ENCODE assay signal across 8 cellular contexts in genomic region chr12:47904647-47905312, GRCh38. TPM values are rescaled to one million over a fixed set of nuclear protein-coding genes. Genes with fewer than 3 reads are reported as not detected.
DNase-seq lines count a peak whose midpoint lies in the region; ATAC-seq, FAIRE-seq and TF ChIP-seq lines count a peak whose summit lies in the region.

TSS of gene VDR (minus strand) at chr12:47904994. CDS start at chr12:47879113, 25,881 bp downstream.

- 67% methylated on average over 3 of the region's 48 CpGs for WGBS in HepG2 (ENCODE audit: low lambda C conversion rate)

- H4K20me1 ChIP-seq in HepG2 (ENCODE audit: insufficient read depth, low read length): no peaks in the 10 kb centered on the region

- CTCF ChIA-PET in AG04449 (lab: Yijun Ruan, JAX) (interaction anchor here (1.1 to 2.4 kb wide), 14 partner anchors 11 to 202 kb away, joined by 3 to 20 read pairs (median 6); partner anchors contain the start of gene TMEM106C), HepG2 (lab: Yijun Ruan, JAX; ENCODE audit: low intra/inter-chr PET ratio, low total read pairs) (interaction anchor here (1.1 kb wide), 1 partner anchor 59 kb away, joined by 3 read pairs; the partner anchor contains the start of gene TMEM106C)

- TF ChIP-seq CTCF in AG04449 (IDR thresholded peaks at IDR 0.05; ENCODE audit: insufficient read depth, low read length, missing control alignments): peak; percentile 11
- no peak for TF ChIP-seq CTCF in HepG2 (CRISPR knock-in tag; IDR thresholded peaks at IDR 0.05)

- peaks cover 0 to 31% of the 10 kb centered on the region in 2 experiments; a peak in 3 of 5 replicates for H3K27me3 ChIP-seq in HepG2 (ENCODE audit: control insufficient read depth in 1 of 2, insufficient read depth in 2 of 2, low read length in 2 of 2)

- TF ChIP-seq RAD21 in HepG2 (CRISPR knock-in tag; IDR thresholded peaks at IDR 0.05): no peak

- no peak for FAIRE-seq in HepG2 (lab: Jason Lieb, UNC)

- in situ Hi-C loops in HepG2 (cut with HindIII; ENCODE audit: extremely low pct_ligation_motif_present, low pct_unique_long_range_greater_than_20kb): loop anchor here (5.0 to 10.0 kb wide), 2 partner anchors 48 to 260 kb away; no protein-coding TSS in a partner anchor

- H3K9me3 ChIP-seq in HepG2 (ENCODE audit: low read length): no peaks in the 10 kb centered on the region

- POLR2A ChIA-PET in AG04449 (lab: Yijun Ruan, JAX): interaction anchor here (0.6 kb wide), 1 partner anchor 72 kb away, joined by 3 read pairs; no protein-coding TSS in a partner anchor
- POLR2A ChIA-PET in HepG2 (lab: Yijun Ruan, JAX): interaction anchor here (0.7 kb wide), 1 partner anchor 113 kb away, joined by 3 read pairs; no protein-coding TSS in a partner anchor

- intact Hi-C loops in HepG2 (cut with micrococcal nuclease; ENCODE audit: unreplicated experiment): loop anchor here (5.0 to 10.0 kb wide), 2 partner anchors 58 to 130 kb away; partner anchors contain the start of gene TMEM106C

- no peak within 1 kb of the TSS; the same call in 1 of the 2 replicates for H3K9ac ChIP-seq in HepG2 (ENCODE audit: insufficient read depth, low read depth, low read length)

- no TSS peak for BruUV-seq in HepG2 (replicated peaks; lab: Mats Ljungman, UMichigan)

- H3K4me1 ChIP-seq in HepG2 (ENCODE audit: insufficient read depth, low read length): peaks cover 59% of the 10 kb centered on the region

- ATAC-seq in GM18907 (IDR thresholded peaks at IDR 0.05; ENCODE audit: unreplicated experiment): peak; percentile 75
- peak; percentile 76 for ATAC-seq in HG03175 (IDR thresholded peaks at IDR 0.05; ENCODE audit: unreplicated experiment)
- ATAC-seq in HepG2: peak; percentile 31

- TF ChIP-seq EP300 in HepG2 (IDR thresholded peaks at IDR 0.05; ENCODE audit: low read depth in 2 of 2, low read length in 2 of 2): no peak
- no peak for TF ChIP-seq EP300 in HepG2 (CRISPR knock-in tag; IDR thresholded peaks at IDR 0.05; ENCODE audit: borderline replicate concordance)

- no peaks in the 10 kb centered on the region for H3K36me3 ChIP-seq in HepG2 (replicated peaks in 1 of 2; ENCODE audit: control insufficient read depth in 1 of 2, insufficient read depth in 2 of 2, low read length in 2 of 2)

- no peak within 1 kb of the TSS for H3K27ac ChIP-seq in HepG2 (ENCODE audit: extremely low read length, insufficient read depth, low read length)

- no peaks in the 10 kb centered on the region for H3K79me2 ChIP-seq in HepG2 (ENCODE audit: insufficient read depth, low read length)

- TF ChIP-seq POLR2A in HepG2 (IDR thresholded peaks at IDR 0.05; ENCODE audit: insufficient read depth in 1 of 2, low read depth in 2 of 2, low read length in 2 of 2): no peak

- H3K4me2 ChIP-seq in HepG2 (ENCODE audit: low read depth, low read length): peak within 1 kb of the TSS; percentile 86

- H3K4me3 ChIP-seq in AG04449 (ENCODE audit: low read depth, low read length) (peak within 1 kb of the TSS; percentile 72), HepG2 (replicated peaks in 1 of 3; ENCODE audit: insufficient read depth in 1 of 3, low read depth in 2 of 3, low read length in 3 of 3) (peak within 1 kb of the TSS; percentile 30 to 60 (median 42); a peak in 5 of 6 replicates)

- DNase-seq in AG04449 (ENCODE audit: low read depth, low spot score) (no peak), NCI-H510A (lab: John Stamatoyannopoulos, UW) (peak; percentile 68), dedifferentiated amniotic fluid mesenchymal stem cell (ENCODE audit: extremely low spot score) (peak; percentile 54), HepG2 (ENCODE audit: low spot score) (peak; percentile 28)
- DNase-seq in activated CD4-positive, alpha-beta T cell treated with anti-CD3 and anti-CD28 coated beads for 4 hours: peak; percentile 65 to 75
- DNase-seq in stimulated activated CD4-positive, alpha-beta T cell treated with anti-CD3 and anti-CD28 coated beads, Interleukin-4, amount 100 ng/mL, for 24 hours: peak; percentile 73

- no peak within 1 kb of the TSS for H2AFZ ChIP-seq in HepG2 (ENCODE audit: low read length)

TF ChIP-seq in HepG2, 621 proteins besides CTCF, POLR2A, EP300 and RAD21 (continues in another document):
- TF ChIP-seq ZNF660 (CRISPR knock-in tag; IDR thresholded peaks at IDR 0.05; ENCODE audit: borderline replicate concordance, low read depth): no peak
- no peak for TF ChIP-seq ZNF598 (CRISPR knock-in tag; IDR thresholded peaks at IDR 0.05; ENCODE audit: borderline replicate concordance)
- TF ChIP-seq ZNF30 (CRISPR knock-in tag; IDR thresholded peaks at IDR 0.05): no peak
- TF ChIP-seq ZNF678 (CRISPR knock-in tag; IDR thresholded peaks at IDR 0.05): no peak
- no peak for TF ChIP-seq PHF8 (CRISPR knock-in tag; IDR thresholded peaks at IDR 0.05)
- TF ChIP-seq SMAD9 (CRISPR knock-in tag; IDR thresholded peaks at IDR 0.05): no peak
- no peak for TF ChIP-seq FOSL2 (CRISPR knock-in tag; IDR thresholded peaks at IDR 0.05)
- TF ChIP-seq ARNT2 (CRISPR knock-in tag; IDR thresholded peaks at IDR 0.05; ENCODE audit: low read depth): no peak
- no peak for TF ChIP-seq ZNF234 (CRISPR knock-in tag; conservative IDR thresholded peaks at IDR 0.05)
- TF ChIP-seq TRIM24 (CRISPR knock-in tag; IDR thresholded peaks at IDR 0.05): no peak
- no peak for TF ChIP-seq PRMT3 (CRISPR knock-in tag; IDR thresholded peaks at IDR 0.05; ENCODE audit: borderline replicate concordance, low read depth)
- no peak for TF ChIP-seq SALL1 (CRISPR knock-in tag; IDR thresholded peaks at IDR 0.05)
- no peak for TF ChIP-seq PBX2 (CRISPR knock-in tag; IDR thresholded peaks at IDR 0.05)
- TF ChIP-seq KDM5B (CRISPR knock-in tag; IDR thresholded peaks at IDR 0.05; ENCODE audit: borderline replicate concordance): peak; percentile 34; the same call in 1 of the 2 replicates
- no peak for TF ChIP-seq ZNF101 (CRISPR knock-in tag; IDR thresholded peaks at IDR 0.05; ENCODE audit: borderline replicate concordance, low read depth)
- 0 out of 2 replicates have a peak, but pooled peaks have one; percentile 36 for TF ChIP-seq ZNF333 (CRISPR knock-in tag; IDR thresholded peaks at IDR 0.05; ENCODE audit: borderline replicate concordance)
- TF ChIP-seq, protein P1, sequence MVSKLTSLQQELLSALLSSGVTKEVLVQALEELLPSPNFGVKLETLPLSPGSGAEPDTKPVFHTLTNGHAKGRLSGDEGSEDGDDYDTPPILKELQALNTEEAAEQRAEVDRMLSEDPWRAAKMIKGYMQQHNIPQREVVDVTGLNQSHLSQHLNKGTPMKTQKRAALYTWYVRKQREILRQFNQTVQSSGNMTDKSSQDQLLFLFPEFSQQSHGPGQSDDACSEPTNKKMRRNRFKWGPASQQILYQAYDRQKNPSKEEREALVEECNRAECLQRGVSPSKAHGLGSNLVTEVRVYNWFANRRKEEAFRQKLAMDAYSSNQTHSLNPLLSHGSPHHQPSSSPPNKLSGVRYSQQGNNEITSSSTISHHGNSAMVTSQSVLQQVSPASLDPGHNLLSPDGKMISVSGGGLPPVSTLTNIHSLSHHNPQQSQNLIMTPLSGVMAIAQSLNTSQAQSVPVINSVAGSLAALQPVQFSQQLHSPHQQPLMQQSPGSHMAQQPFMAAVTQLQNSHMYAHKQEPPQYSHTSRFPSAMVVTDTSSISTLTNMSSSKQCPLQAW (CRISPR knock-in tag; IDR thresholded peaks at IDR 0.05): no peak

RNA-seq across cellular contexts. Expression of gene VDR, which starts in this region (rescaled TPM):
- total RNA-seq in HepG2 (2016; rRNA removed; fragmentation: Illumina TruSeq; extraction: Trizol): 0.21 and 0.33 TPM in 2 replicates
- 0.09 TPM in 1 of 2 replicates, not detected in the other for total RNA-seq in HepG2 (2016; cell fraction: cytosol; rRNA removed; fragmentation: Illumina TruSeq; extraction: Trizol; ENCODE audit: low read depth)
- 0.40 and 0.52 TPM in 2 replicates for total RNA-seq in HepG2 (2016; cell fraction: insoluble cytoplasmic fraction; rRNA removed; fragmentation: Illumina TruSeq; extraction: Trizol)
- total RNA-seq in HepG2 (2016; cell fraction: membrane; rRNA removed; fragmentation: Illumina TruSeq; extraction: Trizol): 0.14 and 0.22 TPM in 2 replicates
- total RNA-seq in HepG2 (2016; cell fraction: nucleus; rRNA removed; fragmentation: Illumina TruSeq; extraction: Trizol): 0.16 and 0.25 TPM in 2 replicates
- 0.08 and 0.13 TPM in 2 replicates for polyA plus RNA-seq in HepG2 (2011; rRNA removed)
- polyA plus RNA-seq in HepG2 (2011; cell fraction: cytosol; rRNA removed): 0.04 and 0.09 TPM in 2 replicates
- polyA plus RNA-seq in HepG2 (2011; cell fraction: nucleus; rRNA removed): 0.10 and 0.21 TPM in 2 replicates
- polyA plus RNA-seq in HepG2 (2012): 0.08 and 0.35 TPM in 2 replicates
- not detected in 2 replicates for polyA plus RNA-seq in HepG2 (2016; cell fraction: cytosol; fragmentation: Illumina TruSeq; extraction: Trizol; ENCODE audit: low read depth)
- polyA plus RNA-seq in HepG2 (2016; cell fraction: insoluble cytoplasmic fraction; fragmentation: Illumina TruSeq; extraction: Trizol; ENCODE audit: low read depth): 0.24 and 0.36 TPM in 2 replicates
- 0.03 and 0.12 TPM in 2 replicates for polyA plus RNA-seq in HepG2 (2016; cell fraction: membrane; fragmentation: Illumina TruSeq; extraction: Trizol; ENCODE audit: low read depth)
- 0.48 and 0.64 TPM in 2 replicates for polyA plus RNA-seq in HepG2 (2016; cell fraction: nucleus; fragmentation: Illumina TruSeq; extraction: Trizol; ENCODE audit: insufficient read depth, low read depth)
- 0.16 and 12.3 TPM in 2 replicates for polyA minus RNA-seq in HepG2 (2011; rRNA and poly(A)+ RNA removed; ENCODE audit: low replicate concordance)
- polyA minus RNA-seq in HepG2 (2011; cell fraction: cytosol; rRNA and poly(A)+ RNA removed): not detected in 2 replicates
- 0.13 and 0.25 TPM in 2 replicates for polyA minus RNA-seq in HepG2 (2011; cell fraction: nucleus; rRNA and poly(A)+ RNA removed)
